Comparison of ENCODE assay signal across 2 cellular contexts in the genomic region with DNA sequence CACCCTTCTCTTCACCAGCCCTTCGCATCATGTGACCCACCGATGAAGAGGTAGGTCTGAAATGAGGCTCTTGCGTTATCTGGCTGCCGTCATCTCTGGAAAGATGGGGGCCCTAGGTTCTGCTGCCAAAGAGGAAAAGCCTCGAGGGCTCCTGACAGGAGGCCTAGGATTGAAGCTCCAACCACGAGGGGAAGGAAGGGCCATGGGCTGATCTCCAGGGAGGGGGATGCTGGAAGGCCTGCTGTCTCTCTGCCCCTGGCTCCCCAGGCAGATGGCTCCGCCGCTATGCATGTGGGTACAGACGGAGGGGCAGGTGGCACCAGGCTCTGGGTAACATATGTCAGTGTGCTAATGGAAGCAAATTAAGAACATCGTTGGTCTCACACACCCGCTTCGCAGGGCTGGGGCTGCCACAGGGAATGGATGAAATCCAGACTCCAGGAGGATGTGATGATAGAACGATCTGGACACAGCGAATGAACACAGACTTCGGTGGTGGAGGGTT.
TF ChIP-seq lines count a peak whose summit lies in the region.

No MANE protein-coding gene starts in this region.

TF ChIP-seq in SK-N-SH treated with all-trans-retinoic acid at 6 μM for 48 hours, 23 proteins besides CTCF, POLR2A, EP300 and RAD21 (continued from another document):
- TF ChIP-seq, protein P1, sequence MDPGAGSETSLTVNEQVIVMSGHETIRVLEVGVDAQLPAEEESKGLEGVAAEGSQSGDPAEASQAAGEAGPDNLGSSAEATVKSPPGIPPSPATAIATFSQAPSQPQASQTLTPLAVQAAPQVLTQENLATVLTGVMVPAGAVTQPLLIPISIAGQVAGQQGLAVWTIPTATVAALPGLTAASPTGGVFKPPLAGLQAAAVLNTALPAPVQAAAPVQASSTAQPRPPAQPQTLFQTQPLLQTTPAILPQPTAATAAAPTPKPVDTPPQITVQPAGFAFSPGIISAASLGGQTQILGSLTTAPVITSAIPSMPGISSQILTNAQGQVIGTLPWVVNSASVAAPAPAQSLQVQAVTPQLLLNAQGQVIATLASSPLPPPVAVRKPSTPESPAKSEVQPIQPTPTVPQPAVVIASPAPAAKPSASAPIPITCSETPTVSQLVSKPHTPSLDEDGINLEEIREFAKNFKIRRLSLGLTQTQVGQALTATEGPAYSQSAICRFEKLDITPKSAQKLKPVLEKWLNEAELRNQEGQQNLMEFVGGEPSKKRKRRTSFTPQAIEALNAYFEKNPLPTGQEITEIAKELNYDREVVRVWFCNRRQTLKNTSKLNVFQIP (CRISPR knock-in tag; IDR thresholded peaks at IDR 0.05; ENCODE audit: borderline replicate concordance, low read depth), result no peak

TF ChIP-seq in HepG2, 621 proteins besides CTCF, POLR2A, EP300 and RAD21 (continued from another document):
- TF ChIP-seq, protein P2, sequence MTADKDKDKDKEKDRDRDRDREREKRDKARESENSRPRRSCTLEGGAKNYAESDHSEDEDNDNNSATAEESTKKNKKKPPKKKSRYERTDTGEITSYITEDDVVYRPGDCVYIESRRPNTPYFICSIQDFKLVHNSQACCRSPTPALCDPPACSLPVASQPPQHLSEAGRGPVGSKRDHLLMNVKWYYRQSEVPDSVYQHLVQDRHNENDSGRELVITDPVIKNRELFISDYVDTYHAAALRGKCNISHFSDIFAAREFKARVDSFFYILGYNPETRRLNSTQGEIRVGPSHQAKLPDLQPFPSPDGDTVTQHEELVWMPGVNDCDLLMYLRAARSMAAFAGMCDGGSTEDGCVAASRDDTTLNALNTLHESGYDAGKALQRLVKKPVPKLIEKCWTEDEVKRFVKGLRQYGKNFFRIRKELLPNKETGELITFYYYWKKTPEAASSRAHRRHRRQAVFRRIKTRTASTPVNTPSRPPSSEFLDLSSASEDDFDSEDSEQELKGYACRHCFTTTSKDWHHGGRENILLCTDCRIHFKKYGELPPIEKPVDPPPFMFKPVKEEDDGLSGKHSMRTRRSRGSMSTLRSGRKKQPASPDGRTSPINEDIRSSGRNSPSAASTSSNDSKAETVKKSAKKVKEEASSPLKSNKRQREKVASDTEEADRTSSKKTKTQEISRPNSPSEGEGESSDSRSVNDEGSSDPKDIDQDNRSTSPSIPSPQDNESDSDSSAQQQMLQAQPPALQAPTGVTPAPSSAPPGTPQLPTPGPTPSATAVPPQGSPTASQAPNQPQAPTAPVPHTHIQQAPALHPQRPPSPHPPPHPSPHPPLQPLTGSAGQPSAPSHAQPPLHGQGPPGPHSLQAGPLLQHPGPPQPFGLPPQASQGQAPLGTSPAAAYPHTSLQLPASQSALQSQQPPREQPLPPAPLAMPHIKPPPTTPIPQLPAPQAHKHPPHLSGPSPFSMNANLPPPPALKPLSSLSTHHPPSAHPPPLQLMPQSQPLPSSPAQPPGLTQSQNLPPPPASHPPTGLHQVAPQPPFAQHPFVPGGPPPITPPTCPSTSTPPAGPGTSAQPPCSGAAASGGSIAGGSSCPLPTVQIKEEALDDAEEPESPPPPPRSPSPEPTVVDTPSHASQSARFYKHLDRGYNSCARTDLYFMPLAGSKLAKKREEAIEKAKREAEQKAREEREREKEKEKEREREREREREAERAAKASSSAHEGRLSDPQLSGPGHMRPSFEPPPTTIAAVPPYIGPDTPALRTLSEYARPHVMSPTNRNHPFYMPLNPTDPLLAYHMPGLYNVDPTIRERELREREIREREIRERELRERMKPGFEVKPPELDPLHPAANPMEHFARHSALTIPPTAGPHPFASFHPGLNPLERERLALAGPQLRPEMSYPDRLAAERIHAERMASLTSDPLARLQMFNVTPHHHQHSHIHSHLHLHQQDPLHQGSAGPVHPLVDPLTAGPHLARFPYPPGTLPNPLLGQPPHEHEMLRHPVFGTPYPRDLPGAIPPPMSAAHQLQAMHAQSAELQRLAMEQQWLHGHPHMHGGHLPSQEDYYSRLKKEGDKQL (CRISPR knock-in tag; IDR thresholded peaks at IDR 0.05; ENCODE audit: low read depth), result no peak
- TF ChIP-seq EZH2 (conservative IDR thresholded peaks at IDR 0.05; ENCODE audit: low read depth, low read length) (no peak), ZBTB7A (CRISPR knock-in tag; IDR thresholded peaks at IDR 0.05) (no peak), ZNF569 (CRISPR knock-in tag; IDR thresholded peaks at IDR 0.05; ENCODE audit: borderline replicate concordance) (no peak)
- TF ChIP-seq, protein P3, sequence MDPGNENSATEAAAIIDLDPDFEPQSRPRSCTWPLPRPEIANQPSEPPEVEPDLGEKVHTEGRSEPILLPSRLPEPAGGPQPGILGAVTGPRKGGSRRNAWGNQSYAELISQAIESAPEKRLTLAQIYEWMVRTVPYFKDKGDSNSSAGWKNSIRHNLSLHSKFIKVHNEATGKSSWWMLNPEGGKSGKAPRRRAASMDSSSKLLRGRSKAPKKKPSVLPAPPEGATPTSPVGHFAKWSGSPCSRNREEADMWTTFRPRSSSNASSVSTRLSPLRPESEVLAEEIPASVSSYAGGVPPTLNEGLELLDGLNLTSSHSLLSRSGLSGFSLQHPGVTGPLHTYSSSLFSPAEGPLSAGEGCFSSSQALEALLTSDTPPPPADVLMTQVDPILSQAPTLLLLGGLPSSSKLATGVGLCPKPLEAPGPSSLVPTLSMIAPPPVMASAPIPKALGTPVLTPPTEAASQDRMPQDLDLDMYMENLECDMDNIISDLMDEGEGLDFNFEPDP (CRISPR knock-in tag; conservative IDR thresholded peaks at IDR 0.05), result no peak
